In the genomic region with DNA sequence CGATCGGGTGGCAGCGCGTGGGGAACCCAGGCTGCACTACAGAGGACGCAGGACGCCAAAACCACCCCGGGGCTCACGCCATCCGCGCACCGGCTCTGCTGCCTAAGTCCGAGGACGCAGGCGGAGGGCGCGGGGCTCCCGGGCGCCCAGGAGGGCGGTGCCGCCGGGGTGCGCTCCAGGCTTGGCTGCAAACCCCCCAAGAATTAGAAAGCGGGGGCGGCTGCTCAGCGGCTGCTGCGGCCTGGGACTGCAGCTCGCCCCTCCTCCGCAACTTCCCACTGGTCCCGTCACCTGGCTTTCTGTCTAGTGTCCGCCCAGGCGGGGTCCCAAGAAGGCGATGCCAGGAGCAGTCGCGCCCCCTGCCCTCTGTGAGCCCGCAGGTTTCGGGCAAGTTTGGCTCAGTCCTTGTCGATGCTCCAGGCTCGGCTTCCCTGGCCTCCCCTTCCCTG, we compare ENCODE assay signal across 11 cellular contexts. TPM values are rescaled to one million over a fixed set of nuclear protein-coding genes. Genes with fewer than 3 reads are reported as not detected.
DNase-seq lines count a peak whose midpoint lies in the region; ATAC-seq and TF ChIP-seq lines count a peak whose summit lies in the region.
"Had no signal": no experiment of that assay in that cellular context is flagged by ENCODE, and none has a peak within 500 bp of the region (broad histone marks: within the 10 kb centered on the region; RNA-seq: fewer than 3 reads in every experiment).

No MANE protein-coding gene starts in this region.

- H3K27me3 ChIP-seq in GM23248 (replicated peaks; ENCODE audit: insufficient read depth) (peaks cover 23% of the 10 kb centered on the region), iPS DF 6.9 (ENCODE audit: control insufficient read depth, insufficient read depth, low read length) (no peaks in the 10 kb centered on the region)

- no peaks in the 10 kb centered on the region for H3K36me3 Mint-ChIP-seq in progenitor cell of endocrine pancreas (ENCODE audit: insufficient read depth)
- H3K36me3 Mint-ChIP-seq: naive thymus-derived CD8-positive, alpha-beta T cell had no signal

- H3K27ac ChIP-seq in GM23248 (no peak overlapping the region), iPS DF 6.9 (ENCODE audit: low read length) (no peak overlapping the region)

- H3K4me1 ChIP-seq in GM23248 (ENCODE audit: insufficient read depth) (no peaks in the 10 kb centered on the region), iPS DF 6.9 (ENCODE audit: control insufficient read depth, insufficient read depth, low read length) (no peaks in the 10 kb centered on the region)

- H3K9ac ChIP-seq in GM23248 = no peak overlapping the region

- H3F3A ChIP-seq in GM23248 (ENCODE audit: insufficient read depth) = no peaks in the 10 kb centered on the region

- in situ Hi-C loops in GM23248 (cut with MboI) = no loop called here

- no peaks in the 10 kb centered on the region for H4K20me1 ChIP-seq in GM23248 (ENCODE audit: insufficient read depth)

- H3K9me3 Mint-ChIP-seq in progenitor cell of endocrine pancreas (ENCODE audit: low read depth) = no peaks in the 10 kb centered on the region

- no peak overlapping the region for H3K27ac Mint-ChIP-seq in progenitor cell of endocrine pancreas
- H3K27ac Mint-ChIP-seq: naive thymus-derived CD8-positive, alpha-beta T cell had no signal

- peaks cover 18% of the 10 kb centered on the region for H3K4me1 Mint-ChIP-seq in progenitor cell of endocrine pancreas (ENCODE audit: low read depth)

- H3K9me2 ChIP-seq in GM23248 (ENCODE audit: insufficient read depth) = no peaks in the 10 kb centered on the region

- H3K4me3 Mint-ChIP-seq in progenitor cell of endocrine pancreas (ENCODE audit: low read depth) = peak overlapping the region; percentile 68
- H3K4me3 Mint-ChIP-seq: naive thymus-derived CD8-positive, alpha-beta T cell had no signal

- no peak overlapping the region; the same call in 1 of the 2 replicates for H2AFZ ChIP-seq in GM23248

- WGBS in GM23248 (ENCODE audit: low coverage in 1 of 2, low lambda C conversion rate in 2 of 2, missing lambda C conversion rate in 2 of 2), 2 experiments = 1 to 4% methylated on average over 21 to 32 of the region's 38 CpGs
- WGBS in iPS DF 6.9 (ENCODE audit: insufficient coverage, insufficient read length) = no CpG with 5 or more reads among the region's 38 CpGs

- no peaks in the 10 kb centered on the region for H3K79me2 ChIP-seq in GM23248 (ENCODE audit: insufficient read depth)

- no peak for ATAC-seq in GM18520 (IDR thresholded peaks at IDR 0.05; ENCODE audit: unreplicated experiment)
- ATAC-seq: naive thymus-derived CD8-positive, alpha-beta T cell had no signal

- H3K4me2 ChIP-seq in GM23248 (ENCODE audit: unreplicated experiment) = no peak overlapping the region

- H3K9me3 ChIP-seq in GM23248 (ENCODE audit: low read depth) = no peaks in the 10 kb centered on the region
- H3K9me3 ChIP-seq in iPS DF 6.9 (ENCODE audit: control insufficient read depth, insufficient read depth, low read length) = no peaks in the 10 kb centered on the region

- peaks cover 35% of the 10 kb centered on the region for H3K27me3 Mint-ChIP-seq in progenitor cell of endocrine pancreas

- H3K36me3 ChIP-seq in GM23248 (ENCODE audit: low read depth) (no peaks in the 10 kb centered on the region), iPS DF 6.9 (ENCODE audit: control insufficient read depth, insufficient read depth, low read length) (no peaks in the 10 kb centered on the region)

- H3K4me3 ChIP-seq in GM23248 (no peak overlapping the region), iPS DF 6.9 (ENCODE audit: low read length) (peak overlapping the region; percentile 18; the same call in 1 of the 2 replicates)

- TF ChIP-seq CTCF in progenitor cell of endocrine pancreas (IDR thresholded peaks at IDR 0.05; ENCODE audit: unreplicated experiment) = peak; percentile 15

- DNase-seq in GM23248 = peak; percentile 5
- DNase-seq in NCI-H69 (lab: John Stamatoyannopoulos, UW) = peak; percentile 75
- no peak for DNase-seq in iPS DF 6.9 (ENCODE audit: low read depth, low spot score)
- DNase-seq in progenitor cell of endocrine pancreas (ENCODE audit: low spot score, unreplicated experiment) = peak; percentile 32
- DNase-seq in NCI-H2196 treated with DMSO at 0.1 percent for 48 hours (lab: John Stamatoyannopoulos, UW; ENCODE audit: unreplicated experiment) = no peak
- DNase-seq in SHP77 (lab: John Stamatoyannopoulos, UW) = no peak
- no peak for DNase-seq in amniotic stem cell (lab: John Stamatoyannopoulos, UW)

RNA-seq across cellular contexts. Expression of gene POU6F2, which starts 1.7 kb away (rescaled TPM):
- not detected in 2 replicates for total RNA-seq in GM23248 (2014; rRNA removed; shearing (Covaris generic))
- not detected in 2 replicates for polyA plus RNA-seq in GM23248 (2016; fragmentation: Nextera tagmentation; extraction: Ambion mirVana)
- total RNA-seq in progenitor cell of endocrine pancreas = 4.4 and 5.6 TPM in 2 replicates
- total RNA-seq: glomerular endothelial cell; naive thymus-derived CD8-positive, alpha-beta T cell; T-helper 2 cell treated with Interferon-gamma antibody and Interleukin-4, amounts not matched to agents 100 ng/mL and 5 ng/mL, for 36 hours had no signal
- polyA plus RNA-seq: naive thymus-derived CD8-positive, alpha-beta T cell had no signal

Comparison
In these comparisons a context has a peak if more than half of its experiments do, and no peak if none do; other contexts are left out.
1. DNase-seq: peak in GM23248 (single experiment), NCI-H69 (single experiment) and progenitor cell of endocrine pancreas (single experiment); none in iPS DF 6.9 (single experiment), NCI-H2196 treated with DMSO at 0.1 percent for 48 hours (single experiment), SHP77 (0 of 2) and amniotic stem cell (single experiment).